5 cellular contexts compared by ENCODE assay signal in genomic region chr1:161606541-161607336, GRCh38. TPM values are rescaled to one million over a fixed set of nuclear protein-coding genes. Genes with fewer than 3 reads are reported as not detected.
"Had no signal": no experiment of that assay in that cellular context is flagged by ENCODE, and none has a peak within 500 bp of the region (broad histone marks: within the 10 kb centered on the region; RNA-seq: fewer than 3 reads in every experiment).

No MANE protein-coding gene starts in this region.

RNA-seq across cellular contexts. Expression of gene FCGR3B, which starts 24.2 kb away (rescaled TPM):
- total RNA-seq: activated T-cell treated with anti-CD3 and anti-CD28 coated beads, Interleukin-2, amount 50 U/mL, for 4 hours; activated T-helper 2 cell treated with anti-CD3 and anti-CD28 coated beads, Interferon-gamma antibody, Interleukin-2, Interleukin-4, amounts not matched to agents 10 μg/mL and 5 μg/mL and 100 μg/mL, durations not matched to agents 14 hours and 24 hours and 36 hours; OCI-LY7; RPMI7951; T-helper 2 cell treated with Interferon-gamma antibody and Interleukin-4, amounts not matched to agents 100 ng/mL and 5 ng/mL, for 36 hours had no signal

RNA-seq across cellular contexts. Expression of gene FCGR2B, which starts 56.2 kb away (rescaled TPM):
- total RNA-seq: activated T-helper 2 cell treated with anti-CD3 and anti-CD28 coated beads, Interferon-gamma antibody, Interleukin-2, Interleukin-4, amounts not matched to agents 10 μg/mL and 5 μg/mL and 100 μg/mL, durations not matched to agents 14 hours and 24 hours and 36 hours had no signal

RNA-seq across cellular contexts. Expression of gene FCGR3A, which starts 57.1 kb away (rescaled TPM):
- total RNA-seq: activated T-helper 2 cell treated with anti-CD3 and anti-CD28 coated beads, Interferon-gamma antibody, Interleukin-2, Interleukin-4, amounts not matched to agents 10 μg/mL and 5 μg/mL and 100 μg/mL, durations not matched to agents 14 hours and 24 hours and 36 hours; OCI-LY7; RPMI7951; T-helper 2 cell treated with Interferon-gamma antibody and Interleukin-4, amounts not matched to agents 100 ng/mL and 5 ng/mL, for 36 hours had no signal
